In the genomic region with DNA sequence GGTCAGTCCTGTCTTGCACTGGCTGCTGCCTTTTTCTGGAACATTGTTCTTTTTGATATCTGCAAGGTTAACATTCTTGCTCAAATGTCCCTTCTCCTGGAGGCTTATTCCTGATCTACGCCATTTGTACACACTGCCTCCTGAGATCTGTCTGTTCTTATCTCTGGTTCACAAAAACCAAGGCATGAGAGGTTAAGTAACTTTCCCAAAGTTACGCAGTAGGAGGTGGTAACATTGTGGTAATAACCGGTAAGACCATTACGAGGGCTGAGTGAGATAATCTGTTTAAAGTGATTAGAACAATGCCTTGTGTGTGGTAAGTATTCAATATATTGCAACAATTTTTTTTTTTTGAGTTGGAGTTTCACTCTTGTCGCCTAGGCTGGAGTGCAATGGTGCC, we compare ENCODE assay signal across 28 cellular contexts.
"Had no signal": no experiment of that assay in that cellular context is flagged by ENCODE, and none has a peak within 500 bp of the region (broad histone marks: within the 10 kb centered on the region; RNA-seq: fewer than 3 reads in every experiment).

No MANE protein-coding gene starts in this region.

- FAIRE-seq: colon, endometrium, endothelial cell of umbilical vein, frontal cortex had no signal

- H3K4me1 ChIP-seq: colonic mucosa, esophagus squamous epithelium, foreskin keratinocyte, gastrocnemius medialis, gastroesophageal sphincter, heart left ventricle, heart right ventricle had no signal

- H3K36me3 ChIP-seq: colonic mucosa, esophagus muscularis mucosa, esophagus squamous epithelium, gastrocnemius medialis, gastroesophageal sphincter, heart left ventricle, heart right ventricle had no signal

- H3K4me3 ChIP-seq: colonic mucosa, coronary artery, dorsolateral prefrontal cortex, esophagus muscularis mucosa, esophagus squamous epithelium, gastrocnemius medialis, gastroesophageal sphincter, heart left ventricle, heart right ventricle had no signal

- H3K9me3 ChIP-seq: colonic mucosa, esophagus muscularis mucosa, esophagus squamous epithelium, gastrocnemius medialis, gastroesophageal sphincter, heart left ventricle had no signal

- H3K27ac ChIP-seq: colonic mucosa, coronary artery, dorsolateral prefrontal cortex, epithelial cell of prostate, esophagus muscularis mucosa, esophagus squamous epithelium, foreskin keratinocyte, gastrocnemius medialis, gastroesophageal sphincter, heart left ventricle, heart right ventricle had no signal

- ATAC-seq: effector memory CD8-positive, alpha-beta T cell; esophagus mucosa; foreskin keratinocyte; gastrocnemius medialis; gastroesophageal sphincter; heart left ventricle; heart right ventricle had no signal

- H3K27me3 ChIP-seq: colonic mucosa, esophagus muscularis mucosa, esophagus squamous epithelium, gastrocnemius medialis, gastroesophageal sphincter had no signal

- DNase-seq: colonic mucosa; cortex of kidney; dermis blood vessel endothelial cell; dorsolateral prefrontal cortex; effector CD4-positive, alpha-beta T cell; effector CD8-positive, alpha-beta T cell; effector memory CD4-positive, alpha-beta T cell; effector memory CD8-positive, alpha-beta T cell; endodermal cell; erythroblast; esophagus squamous epithelium; foreskin fibroblast; foreskin keratinocyte; foreskin melanocyte; gastrocnemius medialis; glutamatergic neuron; head of caudate nucleus; heart left ventricle; heart right ventricle had no signal
